In the genomic region with DNA sequence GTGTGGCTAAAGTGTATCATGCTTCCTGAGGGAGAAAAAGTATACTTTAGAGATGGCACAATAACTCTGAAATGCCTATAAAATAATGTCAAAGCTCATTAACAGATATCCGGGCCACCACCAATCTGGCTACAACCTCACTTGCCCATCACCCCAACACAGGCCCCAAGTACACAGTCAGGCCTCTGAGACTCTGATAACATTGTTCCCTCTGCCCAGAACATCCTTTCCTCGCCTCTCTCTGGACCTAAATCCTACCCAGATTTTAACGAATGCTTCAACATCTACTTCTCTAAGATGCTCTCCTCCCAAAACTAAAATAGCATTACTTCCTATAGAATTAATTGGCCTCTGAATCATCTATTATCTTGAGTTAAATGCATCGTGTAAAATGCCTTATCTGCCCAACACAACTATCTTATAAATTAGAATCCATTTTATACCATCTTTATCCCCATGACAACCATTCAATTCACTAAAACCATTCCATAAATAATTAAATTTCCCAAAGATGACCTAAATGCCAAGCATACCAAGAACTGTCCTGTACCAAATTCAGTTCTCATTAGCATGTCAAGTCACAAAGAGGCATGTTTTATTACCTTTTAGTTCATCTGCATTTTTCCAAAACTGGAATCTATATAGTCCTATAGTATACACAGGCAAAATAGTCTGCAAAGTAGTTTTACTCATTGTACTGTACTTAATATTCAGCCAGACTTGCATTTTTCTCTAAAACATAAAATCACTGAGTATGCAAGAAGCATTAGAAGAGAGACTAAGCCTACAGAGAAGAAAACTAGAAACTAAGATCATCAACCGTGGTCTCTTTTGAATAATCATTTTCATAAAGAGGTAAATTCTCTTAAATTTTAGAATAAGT, we compare ENCODE assay signal across 1 cellular context.
TF ChIP-seq lines count a peak whose summit lies in the region.

No MANE protein-coding gene starts in this region.

TF ChIP-seq in SK-N-SH treated with all-trans-retinoic acid at 6 μM for 48 hours, 23 proteins besides CTCF, POLR2A, EP300 and RAD21 (continued from another document):
- TF ChIP-seq, protein P1, sequence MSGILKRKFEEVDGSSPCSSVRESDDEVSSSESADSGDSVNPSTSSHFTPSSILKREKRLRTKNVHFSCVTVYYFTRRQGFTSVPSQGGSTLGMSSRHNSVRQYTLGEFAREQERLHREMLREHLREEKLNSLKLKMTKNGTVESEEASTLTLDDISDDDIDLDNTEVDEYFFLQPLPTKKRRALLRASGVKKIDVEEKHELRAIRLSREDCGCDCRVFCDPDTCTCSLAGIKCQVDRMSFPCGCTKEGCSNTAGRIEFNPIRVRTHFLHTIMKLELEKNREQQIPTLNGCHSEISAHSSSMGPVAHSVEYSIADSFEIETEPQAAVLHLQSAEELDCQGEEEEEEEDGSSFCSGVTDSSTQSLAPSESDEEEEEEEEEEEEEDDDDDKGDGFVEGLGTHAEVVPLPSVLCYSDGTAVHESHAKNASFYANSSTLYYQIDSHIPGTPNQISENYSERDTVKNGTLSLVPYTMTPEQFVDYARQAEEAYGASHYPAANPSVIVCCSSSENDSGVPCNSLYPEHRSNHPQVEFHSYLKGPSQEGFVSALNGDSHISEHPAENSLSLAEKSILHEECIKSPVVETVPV (CRISPR knock-in tag; IDR thresholded peaks at IDR 0.05), result peak; percentile 68; the same call in 1 of the 2 replicates
- TF ChIP-seq, protein P2, sequence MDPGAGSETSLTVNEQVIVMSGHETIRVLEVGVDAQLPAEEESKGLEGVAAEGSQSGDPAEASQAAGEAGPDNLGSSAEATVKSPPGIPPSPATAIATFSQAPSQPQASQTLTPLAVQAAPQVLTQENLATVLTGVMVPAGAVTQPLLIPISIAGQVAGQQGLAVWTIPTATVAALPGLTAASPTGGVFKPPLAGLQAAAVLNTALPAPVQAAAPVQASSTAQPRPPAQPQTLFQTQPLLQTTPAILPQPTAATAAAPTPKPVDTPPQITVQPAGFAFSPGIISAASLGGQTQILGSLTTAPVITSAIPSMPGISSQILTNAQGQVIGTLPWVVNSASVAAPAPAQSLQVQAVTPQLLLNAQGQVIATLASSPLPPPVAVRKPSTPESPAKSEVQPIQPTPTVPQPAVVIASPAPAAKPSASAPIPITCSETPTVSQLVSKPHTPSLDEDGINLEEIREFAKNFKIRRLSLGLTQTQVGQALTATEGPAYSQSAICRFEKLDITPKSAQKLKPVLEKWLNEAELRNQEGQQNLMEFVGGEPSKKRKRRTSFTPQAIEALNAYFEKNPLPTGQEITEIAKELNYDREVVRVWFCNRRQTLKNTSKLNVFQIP (CRISPR knock-in tag; IDR thresholded peaks at IDR 0.05; ENCODE audit: borderline replicate concordance, low read depth), result no peak
- TF ChIP-seq, protein P3, sequence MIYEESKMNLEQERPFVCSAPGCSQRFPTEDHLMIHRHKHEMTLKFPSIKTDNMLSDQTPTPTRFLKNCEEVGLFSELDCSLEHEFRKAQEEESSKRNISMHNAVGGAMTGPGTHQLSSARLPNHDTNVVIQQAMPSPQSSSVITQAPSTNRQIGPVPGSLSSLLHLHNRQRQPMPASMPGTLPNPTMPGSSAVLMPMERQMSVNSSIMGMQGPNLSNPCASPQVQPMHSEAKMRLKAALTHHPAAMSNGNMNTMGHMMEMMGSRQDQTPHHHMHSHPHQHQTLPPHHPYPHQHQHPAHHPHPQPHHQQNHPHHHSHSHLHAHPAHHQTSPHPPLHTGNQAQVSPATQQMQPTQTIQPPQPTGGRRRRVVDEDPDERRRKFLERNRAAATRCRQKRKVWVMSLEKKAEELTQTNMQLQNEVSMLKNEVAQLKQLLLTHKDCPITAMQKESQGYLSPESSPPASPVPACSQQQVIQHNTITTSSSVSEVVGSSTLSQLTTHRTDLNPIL (CRISPR knock-in tag; IDR thresholded peaks at IDR 0.05; ENCODE audit: low read depth), result peak; percentile 45; the same call in 1 of the 2 replicates
- TF ChIP-seq TCF4 (CRISPR knock-in tag; IDR thresholded peaks at IDR 0.05; ENCODE audit: borderline replicate concordance), result 0 out of 2 replicates have a peak, but pooled peaks have one; percentile 26
TF ChIP-seq in SK-N-SH treated with all-trans-retinoic acid at 6 μM for 48 hours: peak in this region for 5.
